ENCODE assay signal across 8 cellular contexts in genomic region chr15:69475769-69476358, GRCh38. TPM values are rescaled to one million over a fixed set of nuclear protein-coding genes. Genes with fewer than 3 reads are reported as not detected.
DNase-seq lines count a peak whose midpoint lies in the region; ATAC-seq and TF ChIP-seq lines count a peak whose summit lies in the region.

No MANE protein-coding gene starts in this region.

- H3K23me2 ChIP-seq in H9 (ENCODE audit: insufficient read length, low read depth, low read length, poor library complexity, severe bottlenecking): no peaks in the 10 kb centered on the region

- H3K79me2 ChIP-seq in H9 (ENCODE audit: insufficient read depth, low read length): no peaks in the 10 kb centered on the region

- H2AK5ac ChIP-seq in H9 (ENCODE audit: insufficient read length, low read length): no peak overlapping the region

- POLR2A ChIA-PET in activated CD8-positive, alpha-beta T cell treated with anti-CD3 and anti-CD28 coated beads, Interleukin-2, amount 10 ng/mL, durations not matched to agents 7 days and 5 days (lab: Charles Lee): no interaction called here

- H3K9me3 ChIP-seq in H9 (ENCODE audit: control insufficient read depth, low read depth, low read length) (no peaks in the 10 kb centered on the region), endodermal cell (ENCODE audit: control insufficient read depth, low read length) (peaks cover 9% of the 10 kb centered on the region)

- TF ChIP-seq CTCF in H9 (conservative IDR thresholded peaks at IDR 0.05) (peak; percentile 97), endodermal cell (conservative IDR thresholded peaks at IDR 0.05) (peak; percentile 97)

- no peak overlapping the region for H2BK12ac ChIP-seq in H9 (ENCODE audit: insufficient read length, low read depth, low read length)

- no peaks in the 10 kb centered on the region for H4K20me1 ChIP-seq in H9 (ENCODE audit: control insufficient read depth, insufficient read depth, insufficient read length)

- no peak overlapping the region for H2AFZ ChIP-seq in H9 (ENCODE audit: low read length)

- no peak overlapping the region for H4K8ac ChIP-seq in H9 (replicated peaks; ENCODE audit: insufficient read length, low read depth, low read length)

- H3K4me1 Mint-ChIP-seq in H9: no peaks in the 10 kb centered on the region
- H3K4me1 Mint-ChIP-seq in activated CD8-positive, alpha-beta T cell treated with anti-CD3 and anti-CD28 coated beads, Interleukin-2, amount 10 ng/mL, durations not matched to agents 7 days and 5 days (ENCODE audit: low read depth): peaks cover 4% of the 10 kb centered on the region
- H3K4me1 Mint-ChIP-seq in endodermal cell: no peaks in the 10 kb centered on the region

- no peak overlapping the region for H2BK15ac ChIP-seq in H9 (ENCODE audit: low read depth, low read length)

- no peak overlapping the region for H2BK5ac ChIP-seq in H9 (ENCODE audit: insufficient read length, low read length)

- no peak overlapping the region for H2BK20ac ChIP-seq in H9 (ENCODE audit: low read depth, low read length, poor library complexity, severe bottlenecking)

- H3K4me3 ChIP-seq in endodermal cell (ENCODE audit: low read length): no peak overlapping the region

- no peaks in the 10 kb centered on the region for H3K27me3 ChIP-seq in H9 (ENCODE audit: insufficient read depth, low read length)
- H3K27me3 ChIP-seq in endodermal cell (ENCODE audit: control insufficient read depth, insufficient read depth, low read length, poor library complexity, severe bottlenecking): peaks cover 21% of the 10 kb centered on the region

- no peak overlapping the region for H3K18ac ChIP-seq in H9 (ENCODE audit: insufficient read length, low read depth, low read length)

- H3T11ph ChIP-seq in H9 (ENCODE audit: low read length): no peak overlapping the region

- no peaks in the 10 kb centered on the region for H3K36me3 ChIP-seq in endodermal cell (ENCODE audit: control insufficient read depth, insufficient read depth, low read length)

- H2BK120ac ChIP-seq in H9 (ENCODE audit: low read depth, low read length, poor library complexity, severe bottlenecking): no peak overlapping the region

- no peak overlapping the region for H3K23ac ChIP-seq in H9 (ENCODE audit: insufficient read length, low read depth, low read length)

- peaks cover 1 to 12% (median 3%) of the 10 kb centered on the region in 3 experiments; a peak in 4 of 7 replicates for H3K36me3 Mint-ChIP-seq in H9 (ENCODE audit: insufficient read depth in 1 of 3, low read depth in 3 of 3)
- H3K36me3 Mint-ChIP-seq in activated CD8-positive, alpha-beta T cell treated with anti-CD3 and anti-CD28 coated beads, Interleukin-2, amount 10 ng/mL, durations not matched to agents 7 days and 5 days (ENCODE audit: low read depth): no peaks in the 10 kb centered on the region
- H3K36me3 Mint-ChIP-seq in endodermal cell (ENCODE audit: low read depth): peaks cover 2% of the 10 kb centered on the region

- no peak overlapping the region for H3K4me2 ChIP-seq in H9 (ENCODE audit: insufficient read depth, insufficient read length, low read length)

- H3K9me3 Mint-ChIP-seq in H9 (peaks cover 8 to 9% of the 10 kb centered on the region in 2 experiments), endodermal cell (peaks cover 14% of the 10 kb centered on the region)
- H3K9me3 Mint-ChIP-seq in activated CD8-positive, alpha-beta T cell treated with anti-CD3 and anti-CD28 coated beads, Interleukin-2, amount 10 ng/mL, durations not matched to agents 7 days and 5 days (ENCODE audit: insufficient read depth): peaks cover 7% of the 10 kb centered on the region

- H3K79me1 ChIP-seq in H9 (ENCODE audit: insufficient read depth, low read depth, low read length, poor library complexity, severe bottlenecking): no peaks in the 10 kb centered on the region

- H3K4ac ChIP-seq in H9 (ENCODE audit: low read depth, low read length): no peak overlapping the region

- H3K14ac ChIP-seq in H9 (ENCODE audit: insufficient read depth, low read length): no peak overlapping the region

- H3K56ac ChIP-seq in H9 (ENCODE audit: insufficient read length, low read depth, low read length): no peak overlapping the region

- ATAC-seq in activated CD8-positive, alpha-beta T cell treated with anti-CD3 and anti-CD28 coated beads, Interleukin-2, amount 10 ng/mL, durations not matched to agents 7 days and 5 days: peak; percentile 74
- no peak for ATAC-seq in GM18873 (IDR thresholded peaks at IDR 0.05; ENCODE audit: low FRiP score, unreplicated experiment)

- H4K5ac ChIP-seq in H9 (ENCODE audit: insufficient read length, low read depth, low read length): no peak overlapping the region

- H3K4me1 ChIP-seq in H9 (ENCODE audit: insufficient read depth, low read length) (no peaks in the 10 kb centered on the region), endodermal cell (ENCODE audit: control insufficient read depth, insufficient read depth, low read length) (no peaks in the 10 kb centered on the region)

- WGBS in H9 (ENCODE audit: extremely low coverage, insufficient read length, low lambda C conversion rate): no CpG with 5 or more reads among the region's 8 CpGs
- WGBS in endodermal cell (ENCODE audit: insufficient coverage in 1 of 2, insufficient read length in 1 of 2), 2 experiments: 50 to 63% methylated on average over 5 to 8 of the region's 8 CpGs

- DNase-seq in AML-193 (lab: John Stamatoyannopoulos, UW) (peak; percentile 46 to 63), H9 (peak; percentile 79), NCI-H82 treated with DMSO at 0.1 percent for 48 hours (lab: John Stamatoyannopoulos, UW; ENCODE audit: unreplicated experiment) (peak; percentile 47), endodermal cell (peak; percentile 94), midbrain (lab: John Stamatoyannopoulos, UW) (peak; percentile 76)
- peak; percentile 79 for DNase-seq in activated CD8-positive, alpha-beta T cell treated with anti-CD3 and anti-CD28 coated beads, Interleukin-2, amount 10 ng/mL, durations not matched to agents 7 days and 5 days
- DNase-seq in stimulated activated CD8-positive, alpha-beta memory T cell treated with anti-CD3 and anti-CD28 coated beads, Interleukin-4, amount 100 ng/mL, for 48 hours: peak; percentile 89

- H3K27me3 Mint-ChIP-seq in H9 (ENCODE audit: low read depth) (peaks cover 2% of the 10 kb centered on the region), endodermal cell (ENCODE audit: insufficient read depth) (peaks cover 54% of the 10 kb centered on the region)
- peaks cover 34% of the 10 kb centered on the region for H3K27me3 Mint-ChIP-seq in activated CD8-positive, alpha-beta T cell treated with anti-CD3 and anti-CD28 coated beads, Interleukin-2, amount 10 ng/mL, durations not matched to agents 7 days and 5 days (ENCODE audit: low read depth)

- CTCF ChIA-PET in activated CD8-positive, alpha-beta T cell treated with anti-CD3 and anti-CD28 coated beads, Interleukin-2, amount 10 ng/mL, durations not matched to agents 7 days and 5 days (lab: Charles Lee): interaction anchor here (0.5 to 5.8 kb wide), 43 partner anchors 9 to 1339 kb away, joined by 3 to 57 read pairs (median 3); partner anchors contain the start of gene TLE3

- H3K27ac ChIP-seq in H9 (ENCODE audit: insufficient read length, low read depth, low read length) (no peak overlapping the region), endodermal cell (ENCODE audit: low read depth, low read length) (no peak overlapping the region)

- H4K91ac ChIP-seq in H9 (ENCODE audit: insufficient read length, low read depth, low read length): no peak overlapping the region

- no peak overlapping the region for H3K27ac Mint-ChIP-seq in H9
- no peak overlapping the region for H3K27ac Mint-ChIP-seq in activated CD8-positive, alpha-beta T cell treated with anti-CD3 and anti-CD28 coated beads, Interleukin-2, amount 10 ng/mL, durations not matched to agents 7 days and 5 days
- no peak overlapping the region for H3K27ac Mint-ChIP-seq in endodermal cell

- no peak overlapping the region for H3K9ac ChIP-seq in H9 (ENCODE audit: extremely low read depth, insufficient read length, low read length)
- no peak overlapping the region for H3K9ac ChIP-seq in endodermal cell (ENCODE audit: extremely low read depth, low read length, poor library complexity, severe bottlenecking)

- H3K4me3 Mint-ChIP-seq in H9 (no peak overlapping the region), endodermal cell (no peak overlapping the region)
- H3K4me3 Mint-ChIP-seq in activated CD8-positive, alpha-beta T cell treated with anti-CD3 and anti-CD28 coated beads, Interleukin-2, amount 10 ng/mL, durations not matched to agents 7 days and 5 days: no peak overlapping the region

RNA-seq across cellular contexts. Expression of gene RPLP1, which starts 23.2 kb away (rescaled TPM):
- total RNA-seq in H9 (2021) (1,715 and 1,872 TPM in 2 replicates), endodermal cell (1,000 to 10,000 TPM; 1,560 to 1,563 TPM)
- 1,000 to 10,000 TPM; 1,664 to 1,767 TPM for total RNA-seq in activated CD8-positive, alpha-beta T cell treated with anti-CD3 and anti-CD28 coated beads, Interleukin-2, amount 10 ng/mL, durations not matched to agents 7 days and 5 days
- 2,242 TPM for polyA plus RNA-seq in endodermal cell (2013, experiment 1 of 2)
- 2,014 TPM for polyA plus RNA-seq in endodermal cell (2013, experiment 2 of 2)
